ENCODE assay signal across 1 cellular context in genomic region chr2:234033174-234033573, GRCh38.
TF ChIP-seq lines count a peak whose summit lies in the region.

No MANE protein-coding gene starts in this region.

TF ChIP-seq in IMR-90, 13 proteins besides CTCF, POLR2A, EP300 and RAD21 (continued from another document):
- TF ChIP-seq RCOR1 (IDR thresholded peaks at IDR 0.05; ENCODE audit: insufficient replicate concordance, low read length) (no peak), MAFK (IDR thresholded peaks at IDR 0.05; ENCODE audit: low read depth, low read length) (no peak), NFE2L2 (IDR thresholded peaks at IDR 0.05; ENCODE audit: low read depth, low read length) (no peak), CEBPB (IDR thresholded peaks at IDR 0.05; ENCODE audit: low read depth, low read length) (no peak), MXI1 (IDR thresholded peaks at IDR 0.05; ENCODE audit: borderline replicate concordance, low read depth, low read length) (no peak), SMC3 (IDR thresholded peaks at IDR 0.05; ENCODE audit: low read depth, low read length) (no peak), RFX5 (IDR thresholded peaks at IDR 0.05; ENCODE audit: low read depth, low read length) (no peak)
- TF ChIP-seq, protein P1, sequence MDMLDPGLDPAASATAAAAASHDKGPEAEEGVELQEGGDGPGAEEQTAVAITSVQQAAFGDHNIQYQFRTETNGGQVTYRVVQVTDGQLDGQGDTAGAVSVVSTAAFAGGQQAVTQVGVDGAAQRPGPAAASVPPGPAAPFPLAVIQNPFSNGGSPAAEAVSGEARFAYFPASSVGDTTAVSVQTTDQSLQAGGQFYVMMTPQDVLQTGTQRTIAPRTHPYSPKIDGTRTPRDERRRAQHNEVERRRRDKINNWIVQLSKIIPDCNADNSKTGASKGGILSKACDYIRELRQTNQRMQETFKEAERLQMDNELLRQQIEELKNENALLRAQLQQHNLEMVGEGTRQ (IDR thresholded peaks at IDR 0.05; ENCODE audit: low read depth, low read length): no peak
